ENCODE assay signal across 8 cellular contexts in genomic region chr4:158856852-158857251, GRCh38.
DNase-seq lines count a peak whose midpoint lies in the region; ATAC-seq, FAIRE-seq and TF ChIP-seq lines count a peak whose summit lies in the region.

No MANE protein-coding gene starts in this region.

- H3K4me3 ChIP-seq in breast epithelium (no peak overlapping the region), kidney (ENCODE audit: low read length in 2 of 2) (no peak overlapping the region), uterus (no peak overlapping the region)

- H3K4me1 Mint-ChIP-seq in CD14-positive monocyte: peaks cover 10% of the 10 kb centered on the region

- intact Hi-C loops in CD14-positive monocyte (cut with micrococcal nuclease) (loop anchor here (5.0 to 10.0 kb wide), 4 partner anchors 52 to 345 kb away; no protein-coding TSS in a partner anchor), breast epithelium (cut with DNase I; ENCODE audit: low total_unique reads) (loop anchor here (5.0 kb wide), 1 partner anchor 340 kb away; no protein-coding TSS in a partner anchor), kidney (cut with DNase I) (loop anchor here (10.0 kb wide), 1 partner anchor 318 kb away; no protein-coding TSS in a partner anchor), uterus (cut with DNase I; ENCODE audit: low total_unique reads) (no loop called here)

- no peaks in the 10 kb centered on the region for H3K27me3 Mint-ChIP-seq in CD14-positive monocyte (ENCODE audit: low read depth in 3 of 3)

- no peak overlapping the region for H3K9ac ChIP-seq in kidney (ENCODE audit: low read length in 2 of 2)

- H3K27me3 ChIP-seq in breast epithelium (no peaks in the 10 kb centered on the region), uterus (no peaks in the 10 kb centered on the region)

- H3K9me3 Mint-ChIP-seq in CD14-positive monocyte: no peaks in the 10 kb centered on the region

- H3K36me3 Mint-ChIP-seq in CD14-positive monocyte: peaks cover 49 to 61% of the 10 kb centered on the region in 2 donors

- peak; percentile 63 for TF ChIP-seq CTCF in CD14-positive monocyte (IDR thresholded peaks at IDR 0.05)
- peak; percentile 30 to 64 (median 54) for TF ChIP-seq CTCF in breast epithelium (IDR thresholded peaks at IDR 0.05)
- TF ChIP-seq CTCF in kidney (IDR thresholded peaks at IDR 0.05; ENCODE audit: borderline replicate concordance, extremely low read depth, insufficient read depth): peak; percentile 35
- peak; percentile 31 to 58 (median 49) for TF ChIP-seq CTCF in uterus (IDR thresholded peaks at IDR 0.05)

- H3K9me3 ChIP-seq in breast epithelium: no peaks in the 10 kb centered on the region
- no peaks in the 10 kb centered on the region for H3K9me3 ChIP-seq in kidney (ENCODE audit: control insufficient read depth in 1 of 2, low read length in 2 of 2)
- no peaks in the 10 kb centered on the region for H3K9me3 ChIP-seq in uterus

- no peaks in the 10 kb centered on the region for H3K4me1 ChIP-seq in breast epithelium
- H3K4me1 ChIP-seq in kidney (ENCODE audit: control insufficient read depth in 1 of 2, insufficient read depth in 1 of 2, low read depth in 1 of 2, low read length in 2 of 2): no peaks in the 10 kb centered on the region
- no peaks in the 10 kb centered on the region for H3K4me1 ChIP-seq in uterus

- no peak overlapping the region for H3K27ac Mint-ChIP-seq in CD14-positive monocyte

- H3K27ac ChIP-seq in breast epithelium (no peak overlapping the region), kidney (ENCODE audit: low read depth in 2 of 2, low read length in 2 of 2) (no peak overlapping the region), uterus (no peak overlapping the region)

- DNase-seq in CD14-positive monocyte (ENCODE audit: low spot score): no peak
- DNase-seq in NCI-H524 treated with DMSO at 0.1 percent for 48 hours (lab: John Stamatoyannopoulos, UW): peak; percentile 15
- no peak for DNase-seq in breast epithelium (ENCODE audit: low spot score in 2 of 2)
- no peak for DNase-seq in kidney
- DNase-seq in uterus: no peak

- TF ChIP-seq POLR2A in breast epithelium (IDR thresholded peaks at IDR 0.05) (no peak), uterus (IDR thresholded peaks at IDR 0.05) (no peak)

- no peaks in the 10 kb centered on the region for H3K36me3 ChIP-seq in breast epithelium
- peaks cover 28 to 44% of the 10 kb centered on the region in 2 donors for H3K36me3 ChIP-seq in kidney (ENCODE audit: control insufficient read depth in 1 of 2, insufficient read depth in 2 of 2, low read length in 2 of 2)
- no peaks in the 10 kb centered on the region for H3K36me3 ChIP-seq in uterus

- no peak overlapping the region for H3K4me3 Mint-ChIP-seq in CD14-positive monocyte

- ATAC-seq in GM18868 (IDR thresholded peaks at IDR 0.05; ENCODE audit: unreplicated experiment) (peak; percentile 73), HG03108 (IDR thresholded peaks at IDR 0.05; ENCODE audit: unreplicated experiment) (peak; percentile 60), GM21381 (IDR thresholded peaks at IDR 0.05; ENCODE audit: unreplicated experiment) (no peak)

- peak; percentile 86 for FAIRE-seq in kidney (lab: Jason Lieb, UNC)
